ENCODE assay signal across 8 cellular contexts in the genomic region with DNA sequence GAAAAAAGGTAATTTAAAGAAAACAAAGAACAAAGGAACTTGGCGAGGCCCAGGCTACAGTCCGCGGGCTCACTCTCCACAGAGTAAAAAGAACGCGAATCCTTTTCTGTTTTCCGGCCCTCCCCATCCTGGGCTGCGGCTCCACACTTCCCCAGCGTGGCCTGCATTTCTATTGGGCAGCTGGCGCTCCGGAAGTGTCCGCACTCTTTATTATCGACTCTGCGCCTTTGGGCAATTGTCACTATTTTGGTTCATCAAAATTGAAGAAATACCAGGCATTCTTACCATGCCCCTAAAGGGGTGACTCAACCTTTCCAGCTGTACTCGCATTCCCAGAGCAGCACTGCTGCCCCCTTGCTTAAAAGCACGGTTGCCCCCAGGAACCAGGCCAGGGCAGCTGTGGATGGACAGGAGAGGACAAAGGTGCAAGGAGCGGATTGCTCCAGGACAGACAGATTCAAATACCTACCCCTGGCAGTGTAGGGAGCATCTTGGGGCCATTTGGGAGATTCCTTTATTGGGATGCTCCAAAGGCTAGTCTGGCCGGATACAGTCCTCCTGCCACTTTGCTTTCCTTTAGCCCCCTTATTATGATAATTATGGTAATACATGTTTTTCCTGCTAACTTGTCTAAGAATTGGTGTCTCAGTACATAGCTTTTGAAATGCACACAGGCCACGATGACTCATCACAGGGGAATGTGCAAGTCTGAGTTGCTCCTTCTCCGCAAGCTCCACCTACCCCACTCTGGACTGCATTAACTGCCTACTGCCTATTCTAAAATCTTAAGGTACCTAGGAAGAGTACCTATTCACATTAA.
A peak's percentile ranks its signal among the peaks of the same experiment; 100 is the strongest.
DNase-seq lines count a peak whose midpoint lies in the region; ATAC-seq and TF ChIP-seq lines count a peak whose summit lies in the region.

No MANE protein-coding gene starts in this region.

- peak; percentile 98 for DNase-seq in NB4 (ENCODE audit: low read depth)
- DNase-seq in activated T-cell treated with anti-CD3 and anti-CD28 coated beads for 1 hour (ENCODE audit: low read depth), result peak; percentile 55
- peak; percentile 57 to 72 for DNase-seq in erythroblast (lab: John Stamatoyannopoulos, UW)

- no peaks in the 10 kb centered on the region for H3K36me3 Mint-ChIP-seq in stimulated activated memory B cell treated with anti-CD40 and anti-IgM and Interleukin-4, amounts not matched to agents 10 μg/mL and 1 μg/mL and 100 μg/mL, for 72 hours

- peak overlapping the region; percentile 86 for H3K27ac ChIP-seq in muscle layer of colon (ENCODE audit: low read depth, low read length)

- H3K9me3 Mint-ChIP-seq in stimulated activated memory B cell treated with anti-CD40 and anti-IgM and Interleukin-4, amounts not matched to agents 10 μg/mL and 1 μg/mL and 100 μg/mL, for 72 hours, result no peaks in the 10 kb centered on the region

- no peaks in the 10 kb centered on the region for H3K27me3 ChIP-seq in muscle layer of colon (ENCODE audit: control insufficient read depth in 1 of 2, insufficient read depth in 2 of 2, low read length in 2 of 2)

- H3K27me3 Mint-ChIP-seq in stimulated activated memory B cell treated with anti-CD40 and anti-IgM and Interleukin-4, amounts not matched to agents 10 μg/mL and 1 μg/mL and 100 μg/mL, for 72 hours, result no peaks in the 10 kb centered on the region

- H3K4me3 ChIP-seq in NB4 (ENCODE audit: low read depth, low read length), result peak overlapping the region; percentile 93
- peak overlapping the region; percentile 67 to 78 for H3K4me3 ChIP-seq in muscle layer of colon (ENCODE audit: low read depth in 1 of 2, low read length in 2 of 2)

- H3K9ac ChIP-seq in muscle layer of colon (ENCODE audit: low read length), result peak overlapping the region; percentile 2

- ATAC-seq in stimulated activated memory B cell treated with anti-CD40 and anti-IgM and Interleukin-4, amounts not matched to agents 10 μg/mL and 1 μg/mL and 100 μg/mL, for 72 hours, result peak; percentile 64
- ATAC-seq in GM19324 (IDR thresholded peaks at IDR 0.05; ENCODE audit: low FRiP score, unreplicated experiment) (no peak), GM18517 (IDR thresholded peaks at IDR 0.05; ENCODE audit: unreplicated experiment) (no peak)

- TF ChIP-seq POLR2A in GM19099 (IDR thresholded peaks at IDR 0.05; ENCODE audit: extremely low read depth, insufficient read length, low read depth), result peak; percentile 21
- no peak for TF ChIP-seq POLR2A in NB4 (IDR thresholded peaks at IDR 0.05; ENCODE audit: extremely low read depth, insufficient read length)
- TF ChIP-seq POLR2A in erythroblast (IDR thresholded peaks at IDR 0.05; ENCODE audit: low read length), result no peak

- no peaks in the 10 kb centered on the region for H3K9me3 ChIP-seq in muscle layer of colon (ENCODE audit: low read length)

- peak overlapping the region; percentile 93 for H3K4me3 Mint-ChIP-seq in stimulated activated memory B cell treated with anti-CD40 and anti-IgM and Interleukin-4, amounts not matched to agents 10 μg/mL and 1 μg/mL and 100 μg/mL, for 72 hours

- no peak for TF ChIP-seq CTCF in NB4 (IDR thresholded peaks at IDR 0.05; ENCODE audit: low read depth, low read length)

- H3K4me1 Mint-ChIP-seq in stimulated activated memory B cell treated with anti-CD40 and anti-IgM and Interleukin-4, amounts not matched to agents 10 μg/mL and 1 μg/mL and 100 μg/mL, for 72 hours, result peaks cover 34% of the 10 kb centered on the region

- no peaks in the 10 kb centered on the region for H3K36me3 ChIP-seq in muscle layer of colon (ENCODE audit: insufficient read depth, low read length)

- H3K4me1 ChIP-seq in muscle layer of colon (ENCODE audit: insufficient read depth, low read length), result peaks cover 19% of the 10 kb centered on the region

- H3K27ac Mint-ChIP-seq in stimulated activated memory B cell treated with anti-CD40 and anti-IgM and Interleukin-4, amounts not matched to agents 10 μg/mL and 1 μg/mL and 100 μg/mL, for 72 hours, result peak overlapping the region; percentile 87
